26 cellular contexts compared by ENCODE assay signal in genomic region chr4:158801677-158802076, GRCh38.
"Had no signal": no experiment of that assay in that cellular context is flagged by ENCODE, and none has a peak within 500 bp of the region (broad histone marks: within the 10 kb centered on the region; RNA-seq: fewer than 3 reads in every experiment).

No MANE protein-coding gene starts in this region.

- H3K4me1 ChIP-seq: prostate gland, testis, uterus had no signal

- DNase-seq: activated CD4-positive, alpha-beta memory T cell treated with anti-CD3 and anti-CD28 coated beads, Interleukin-2, amount 10 ng/mL, durations not matched to agents 7 days and 5 days; activated CD4-positive, alpha-beta T cell treated with anti-CD3 and anti-CD28 coated beads, Interleukin-2, amount 10 ng/mL, durations not matched to agents 24 days and 14 days; activated CD4-positive, CD25-positive, alpha-beta regulatory T cell treated with anti-CD3 and anti-CD28 coated beads, Interleukin-2, amount 50 U/mL, for 72 hours; activated CD8-positive, alpha-beta memory T cell treated with anti-CD3 and anti-CD28 coated beads, Interleukin-2, amount 50 U/mL, for 48 hours; activated gamma-delta T cell treated with Interleukin-2 at 50 U/mL for 16 hours; activated naive CD4-positive, alpha-beta T cell treated with anti-CD3 and anti-CD28 coated beads, Interleukin-2, amount 50 U/mL, for 16 hours; activated T-cell treated with anti-CD3 and anti-CD28 coated beads, Interleukin-2, amount 50 U/mL, for 24 hours; amygdala; dermis blood vessel endothelial cell; effector CD4-positive, alpha-beta T cell; esophagus squamous epithelium; head of caudate nucleus; kidney glomerular epithelial cell; mammary epithelial cell; midbrain; naive thymus-derived CD4-positive, alpha-beta T cell; ovary; stimulated activated CD4-positive, alpha-beta T cell treated with anti-CD3 and anti-CD28 coated beads, Interleukin-2, amount 100 ng/mL, for 48 hours; stimulated activated naive CD4-positive, alpha-beta T cell treated with Interleukin-2 at 50 U/mL for 16 hours; T-helper 2 cell; testis; uterus had no signal

- ATAC-seq: naive thymus-derived CD4-positive, alpha-beta T cell had no signal

- FAIRE-seq: colon, frontal cortex had no signal

- H3K27ac ChIP-seq: esophagus squamous epithelium, ovary, prostate gland, testis, uterus had no signal

- H3K27me3 Mint-ChIP-seq: activated CD4-positive, alpha-beta memory T cell treated with anti-CD3 and anti-CD28 coated beads, Interleukin-2, amount 10 ng/mL, durations not matched to agents 7 days and 5 days; activated CD4-positive, alpha-beta T cell treated with anti-CD3 and anti-CD28 coated beads, Interleukin-2, amount 10 ng/mL, durations not matched to agents 24 days and 14 days; activated T-cell treated with anti-CD3 and anti-CD28 coated beads, Interleukin-2, amount 50 U/mL, for 24 hours; naive thymus-derived CD4-positive, alpha-beta T cell had no signal

- H3K4me3 Mint-ChIP-seq: activated CD4-positive, alpha-beta memory T cell treated with anti-CD3 and anti-CD28 coated beads, Interleukin-2, amount 10 ng/mL, durations not matched to agents 7 days and 5 days; activated CD4-positive, alpha-beta T cell treated with anti-CD3 and anti-CD28 coated beads, Interleukin-2, amount 10 ng/mL, durations not matched to agents 24 days and 14 days; activated T-cell treated with anti-CD3 and anti-CD28 coated beads, Interleukin-2, amount 50 U/mL, for 24 hours; naive thymus-derived CD4-positive, alpha-beta T cell had no signal

- H3K36me3 ChIP-seq: esophagus squamous epithelium, ovary, prostate gland, transverse colon, uterus had no signal

- H3K27ac Mint-ChIP-seq: activated CD4-positive, alpha-beta memory T cell treated with anti-CD3 and anti-CD28 coated beads, Interleukin-2, amount 10 ng/mL, durations not matched to agents 7 days and 5 days; activated CD4-positive, alpha-beta T cell treated with anti-CD3 and anti-CD28 coated beads, Interleukin-2, amount 10 ng/mL, durations not matched to agents 24 days and 14 days; activated T-cell treated with anti-CD3 and anti-CD28 coated beads, Interleukin-2, amount 50 U/mL, for 24 hours; naive thymus-derived CD4-positive, alpha-beta T cell had no signal

- H3K9me3 Mint-ChIP-seq: activated CD4-positive, alpha-beta memory T cell treated with anti-CD3 and anti-CD28 coated beads, Interleukin-2, amount 10 ng/mL, durations not matched to agents 7 days and 5 days; activated CD4-positive, alpha-beta T cell treated with anti-CD3 and anti-CD28 coated beads, Interleukin-2, amount 10 ng/mL, durations not matched to agents 24 days and 14 days; activated T-cell treated with anti-CD3 and anti-CD28 coated beads, Interleukin-2, amount 50 U/mL, for 24 hours; naive thymus-derived CD4-positive, alpha-beta T cell had no signal

- H3K4me3 ChIP-seq: esophagus squamous epithelium, ovary, prostate gland, testis, transverse colon, uterus had no signal

- H3K9me3 ChIP-seq: esophagus squamous epithelium, ovary, prostate gland, testis, transverse colon, uterus had no signal

- H3K27me3 ChIP-seq: esophagus squamous epithelium, ovary, testis, transverse colon, uterus had no signal
